ENCODE assay signal across 1 cellular context in the genomic region with DNA sequence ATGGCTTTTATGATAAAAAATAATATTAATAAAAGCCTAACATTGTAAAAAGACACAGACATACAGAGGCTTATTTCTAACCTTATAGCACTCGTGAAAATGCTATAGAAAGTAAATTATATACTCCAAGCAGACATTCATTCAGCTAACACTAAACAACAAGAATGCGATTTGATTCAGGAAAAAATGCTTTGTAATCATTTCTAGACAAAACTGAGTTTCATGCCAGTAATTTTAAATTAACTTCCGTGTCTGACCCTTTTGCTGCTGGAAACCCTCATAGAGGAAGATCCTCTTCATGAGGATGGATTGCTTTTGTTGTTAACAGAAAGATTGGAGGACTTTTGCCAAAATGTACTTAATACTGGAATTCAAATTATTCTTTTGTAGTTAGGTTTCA.
A peak's percentile ranks its signal among the peaks of the same experiment; 100 is the strongest.
TF ChIP-seq lines count a peak whose summit lies in the region.

No MANE protein-coding gene starts in this region.

TF ChIP-seq in HepG2, 621 proteins besides CTCF, POLR2A, EP300 and RAD21:
- TF ChIP-seq MAFK (conservative IDR thresholded peaks at IDR 0.05 in 1 of 2, IDR thresholded peaks at IDR 0.05 in 1 of 2; ENCODE audit: low read length in 2 of 2) (peak; percentile 69), NKX3-1 (CRISPR knock-in tag; IDR thresholded peaks at IDR 0.05) (no peak), MAFF (IDR thresholded peaks at IDR 0.05; ENCODE audit: low read depth, low read length) (peak; percentile 44; the same call in 1 of the 2 replicates)
